In genomic region chr16:23482778-23483177, GRCh38 we compare ENCODE assay signal across 15 cellular contexts. TPM values are rescaled to one million over a fixed set of nuclear protein-coding genes. Genes with fewer than 3 reads are reported as not detected.
A peak's percentile ranks its signal among the peaks of the same experiment; 100 is the strongest.
DNase-seq lines count a peak whose midpoint lies in the region; ATAC-seq and TF ChIP-seq lines count a peak whose summit lies in the region.
"Had no signal": no experiment of that assay in that cellular context is flagged by ENCODE, and none has a peak within 500 bp of the region (broad histone marks: within the 10 kb centered on the region; RNA-seq: fewer than 3 reads in every experiment).

No MANE protein-coding gene starts in this region.

- ATAC-seq in IMR-90 (ENCODE audit: low read depth), result no peak
- ATAC-seq: lower lobe of right lung had no signal

- H2BK20ac ChIP-seq in IMR-90 (ENCODE audit: low read depth, low read length), result no peak overlapping the region

- no peaks in the 10 kb centered on the region for H3K27me3 Mint-ChIP-seq in activated CD4-positive, alpha-beta T cell treated with anti-CD3 and anti-CD28 coated beads, Interleukin-2, amount 10 ng/mL, durations not matched to agents 7 days and 5 days

- no peak overlapping the region for H2BK15ac ChIP-seq in IMR-90 (ENCODE audit: low read depth, low read length)

- no peak overlapping the region for H3K4me3 ChIP-seq in IMR-90 (ENCODE audit: insufficient read depth, low read depth, low read length)
- H3K4me3 ChIP-seq: lower lobe of right lung, Peyer's patch had no signal

- intact Hi-C loops in IMR-90 (cut with micrococcal nuclease), result no loop called here

- H3K4me1 Mint-ChIP-seq in activated CD4-positive, alpha-beta T cell treated with anti-CD3 and anti-CD28 coated beads, Interleukin-2, amount 10 ng/mL, durations not matched to agents 7 days and 5 days, result no peaks in the 10 kb centered on the region

- no peak overlapping the region for H2AK5ac ChIP-seq in IMR-90 (ENCODE audit: low read depth, low read length)

- H3K79me1 ChIP-seq in IMR-90 (ENCODE audit: low read depth in 1 of 2, low read length in 2 of 2), result peaks cover 0 to 2% of the 10 kb centered on the region in 2 experiments; a peak in 1 of 4 replicates

- dilution Hi-C loops in IMR-90 (cut with HindIII; ENCODE audit: low sequenced_read_pairs, unreplicated experiment), result no loop called here

- no peak for TF ChIP-seq RAD21 in IMR-90 (IDR thresholded peaks at IDR 0.05; ENCODE audit: low read length)

- no peaks in the 10 kb centered on the region for H4K20me1 ChIP-seq in IMR-90 (ENCODE audit: insufficient read depth, low read length)

- H3K18ac ChIP-seq in IMR-90 (ENCODE audit: low read depth, low read length), result no peak overlapping the region

- POLR2A ChIA-PET in activated CD4-positive, alpha-beta T cell treated with anti-CD3 and anti-CD28 coated beads, Interleukin-2, amount 10 ng/mL, durations not matched to agents 7 days and 5 days (lab: Charles Lee), result no interaction called here
- POLR2A ChIA-PET in IMR-90 (lab: Charles Lee; ENCODE audit: unreplicated experiment), result interaction anchor here (0.6 kb wide), 1 partner anchor 337 kb away, joined by 3 read pairs; no protein-coding TSS in a partner anchor

- CTCF ChIA-PET in activated CD4-positive, alpha-beta T cell treated with anti-CD3 and anti-CD28 coated beads, Interleukin-2, amount 10 ng/mL, durations not matched to agents 7 days and 5 days (lab: Charles Lee), result interaction anchor here (1.0 kb wide), 3 partner anchors 8 to 33 kb away, joined by 3 read pairs; no protein-coding TSS in a partner anchor
- CTCF ChIA-PET in IMR-90 (lab: Yijun Ruan, JAX), result interaction anchor here (0.6 kb wide), 1 partner anchor 16 kb away, joined by 3 read pairs; no protein-coding TSS in a partner anchor

- H3K4me3 Mint-ChIP-seq in activated CD4-positive, alpha-beta T cell treated with anti-CD3 and anti-CD28 coated beads, Interleukin-2, amount 10 ng/mL, durations not matched to agents 7 days and 5 days, result no peak overlapping the region
- H3K4me3 Mint-ChIP-seq: T-helper 1 cell treated with Interleukin-12 subunit alpha and Interleukin-12 subunit beta and Interleukin-4 antibody, amounts not matched to agents 30 μg/mL and 1 μg/mL, for 36 hours had no signal

- H3K9ac ChIP-seq in IMR-90 (ENCODE audit: low read depth, low read length), result no peak overlapping the region

- no peak overlapping the region for H2BK120ac ChIP-seq in IMR-90 (ENCODE audit: low read depth, low read length)

- H2BK5ac ChIP-seq in IMR-90 (ENCODE audit: low read depth, low read length, poor library complexity, severe bottlenecking), result no peak overlapping the region

- in situ Hi-C loops in IMR-90 (cut with MboI; ENCODE audit: low sequenced_read_pairs), result no loop called here

- peak overlapping the region; percentile 43 for H2AFZ ChIP-seq in IMR-90 (replicated peaks; ENCODE audit: low read length, poor library complexity)

- H3K23ac ChIP-seq in IMR-90 (ENCODE audit: low read depth, low read length), result no peak overlapping the region

- H3K9me3 Mint-ChIP-seq in activated CD4-positive, alpha-beta T cell treated with anti-CD3 and anti-CD28 coated beads, Interleukin-2, amount 10 ng/mL, durations not matched to agents 7 days and 5 days, result no peaks in the 10 kb centered on the region
- H3K9me3 Mint-ChIP-seq: T-helper 1 cell treated with Interleukin-12 subunit alpha and Interleukin-12 subunit beta and Interleukin-4 antibody, amounts not matched to agents 30 μg/mL and 1 μg/mL, for 36 hours had no signal

- no peak for TF ChIP-seq POLR2A in IMR-90 (IDR thresholded peaks at IDR 0.05; ENCODE audit: low read depth, low read length)

- no peak overlapping the region for H3K14ac ChIP-seq in IMR-90 (replicated peaks; ENCODE audit: low read depth, low read length)

- H2AK9ac ChIP-seq in IMR-90 (replicated peaks; ENCODE audit: low read depth, low read length, poor library complexity), result no peak overlapping the region

- no peak overlapping the region for H3K4me2 ChIP-seq in IMR-90 (ENCODE audit: low read depth, low read length)

- no peak for DNase-seq in activated CD4-positive, alpha-beta T cell treated with anti-CD3 and anti-CD28 coated beads, Interleukin-2, amount 10 ng/mL, durations not matched to agents 7 days and 5 days
- DNase-seq in activated CD4-positive, alpha-beta T cell treated with anti-CD3 and anti-CD28 coated beads for 1 hour, result no peak
- no peak for DNase-seq in IMR-90
- peak; percentile 29 for DNase-seq in activated gamma-delta T cell treated with Interleukin-2 at 50 U/mL for 16 hours
- DNase-seq in stimulated activated CD8-positive, alpha-beta memory T cell treated with anti-CD3 and anti-CD28 coated beads, Interleukin-4, amount 100 ng/mL, for 24 hours (ENCODE audit: low read depth), result peak; percentile 40
- no peak for DNase-seq in DMS53 (lab: John Stamatoyannopoulos, UW)
- DNase-seq in DMS 273 (lab: John Stamatoyannopoulos, UW; ENCODE audit: unreplicated experiment), result no peak
- DNase-seq in UCSD-AML1 (lab: John Stamatoyannopoulos, UW; ENCODE audit: unreplicated experiment), result no peak
- DNase-seq: 8988T, Kasumi-1, NCI-H187, NCI-H526, Peyer's patch had no signal

- H3K56ac ChIP-seq in IMR-90 (ENCODE audit: extremely low read depth, insufficient read depth, low read length), result no peak overlapping the region

- no peak overlapping the region for H4K91ac ChIP-seq in IMR-90 (ENCODE audit: insufficient read depth, low read depth, low read length)

- H4K8ac ChIP-seq in IMR-90 (ENCODE audit: low read depth in 2 of 2, low read length in 2 of 2), result no peak overlapping the region

- peaks cover 60% of the 10 kb centered on the region for H3K36me3 Mint-ChIP-seq in activated CD4-positive, alpha-beta T cell treated with anti-CD3 and anti-CD28 coated beads, Interleukin-2, amount 10 ng/mL, durations not matched to agents 7 days and 5 days (ENCODE audit: low read depth)

- no peak overlapping the region for H3K4ac ChIP-seq in IMR-90 (ENCODE audit: low read depth, low read length)

- no peaks in the 10 kb centered on the region for H3K4me1 ChIP-seq in IMR-90 (ENCODE audit: control insufficient read depth, insufficient read depth, low read length)
- H3K4me1 ChIP-seq: Peyer's patch had no signal

- no peak overlapping the region for H3K27ac ChIP-seq in IMR-90 (ENCODE audit: insufficient read depth, low read length)
- H3K27ac ChIP-seq: lower lobe of right lung, Peyer's patch had no signal

- no peaks in the 10 kb centered on the region for H3K27me3 ChIP-seq in IMR-90 (ENCODE audit: control insufficient read depth, insufficient read depth, low read length)
- H3K27me3 ChIP-seq: Peyer's patch had no signal

- BruUV-seq in IMR-90 (replicated peaks; lab: Mats Ljungman, UMichigan), result no TSS peak

- no peak overlapping the region for H4K5ac ChIP-seq in IMR-90 (ENCODE audit: low read depth, low read length)

- H3K27ac Mint-ChIP-seq in activated CD4-positive, alpha-beta T cell treated with anti-CD3 and anti-CD28 coated beads, Interleukin-2, amount 10 ng/mL, durations not matched to agents 7 days and 5 days, result peak overlapping the region; percentile 74
- H3K27ac Mint-ChIP-seq: T-helper 1 cell treated with Interleukin-12 subunit alpha and Interleukin-12 subunit beta and Interleukin-4 antibody, amounts not matched to agents 30 μg/mL and 1 μg/mL, for 36 hours had no signal

- no peaks in the 10 kb centered on the region for H3K9me3 ChIP-seq in IMR-90 (ENCODE audit: control insufficient read depth, insufficient read depth, low read length)
- H3K9me3 ChIP-seq: lower lobe of right lung, Peyer's patch had no signal

- TF ChIP-seq CTCF in IMR-90 (conservative IDR thresholded peaks at IDR 0.05; ENCODE audit: low read depth, low read length), result no peak

- WGBS in IMR-90 (ENCODE audit: extremely low coverage in 2 of 2, insufficient read length in 1 of 2), 2 experiments, result 85% methylated on average over 5 of the region's 14 CpGs; no CpG with 5 or more reads in 1 of the 2 experiments

- H3K36me3 ChIP-seq in IMR-90 (ENCODE audit: control insufficient read depth, insufficient read depth, low read length), result peaks cover 66% of the 10 kb centered on the region

- H3K9me1 ChIP-seq in IMR-90 (ENCODE audit: insufficient read depth, low read length), result 0 out of 2 replicates have a peak, but pooled peaks cover 5% of the 10 kb centered on the region

TF ChIP-seq in IMR-90, 13 proteins besides CTCF, POLR2A, EP300 and RAD21 (continues in another document):
- no peak for TF ChIP-seq USF2 (IDR thresholded peaks at IDR 0.05; ENCODE audit: low read depth, low read length)
- no peak for TF ChIP-seq NFE2L2 (IDR thresholded peaks at IDR 0.05; ENCODE audit: low read depth, low read length)
- TF ChIP-seq ELK1 (IDR thresholded peaks at IDR 0.05; ENCODE audit: borderline replicate concordance, low read depth, low read length), result no peak
- TF ChIP-seq MAZ (IDR thresholded peaks at IDR 0.05; ENCODE audit: borderline replicate concordance, low read depth, low read length), result no peak
- no peak for TF ChIP-seq BHLHE40 (IDR thresholded peaks at IDR 0.05; ENCODE audit: low read depth, low read length)

RNA-seq across cellular contexts. Expression of gene GGA2, which starts 27.5 kb away (rescaled TPM):
- total RNA-seq in activated CD4-positive, alpha-beta T cell treated with anti-CD3 and anti-CD28 coated beads, Interleukin-2, amount 10 ng/mL, durations not matched to agents 7 days and 5 days, result 100 to 1,000 TPM; 121 to 131 TPM
- 16.5 and 23.9 TPM in 2 replicates for total RNA-seq in IMR-90 (2012; rRNA removed)
- 24.6 and 30.1 TPM in 2 replicates for polyA plus RNA-seq in IMR-90 (2012; rRNA removed)
- polyA plus RNA-seq in IMR-90 (2012; cell fraction: cytosol; rRNA removed), result 10.5 and 11.2 TPM in 2 replicates
- polyA plus RNA-seq in IMR-90 (2012; cell fraction: nucleus; rRNA removed; ENCODE audit: low replicate concordance), result 35.3 and 69.6 TPM in 2 replicates

RNA-seq across cellular contexts. Expression of gene COG7, which starts 29.8 kb away (rescaled TPM):
- 10 to 100 TPM; 17.9 to 20.2 TPM for total RNA-seq in activated CD4-positive, alpha-beta T cell treated with anti-CD3 and anti-CD28 coated beads, Interleukin-2, amount 10 ng/mL, durations not matched to agents 7 days and 5 days
- total RNA-seq in IMR-90 (2012; rRNA removed), result 25.6 and 28.5 TPM in 2 replicates
- 43.7 and 49.2 TPM in 2 replicates for polyA plus RNA-seq in IMR-90 (2012; rRNA removed)
- polyA plus RNA-seq in IMR-90 (2012; cell fraction: cytosol; rRNA removed), result 22.4 and 39.2 TPM in 2 replicates
- 79.3 and 108 TPM in 2 replicates for polyA plus RNA-seq in IMR-90 (2012; cell fraction: nucleus; rRNA removed; ENCODE audit: low replicate concordance)

Comparison
In these comparisons a context has a peak if more than half of its experiments do, and no peak if none do; other contexts are left out.
1. DNase-seq: peak in activated gamma-delta T cell treated with Interleukin-2 at 50 U/mL for 16 hours (single experiment) and stimulated activated CD8-positive, alpha-beta memory T cell treated with anti-CD3 and anti-CD28 coated beads, Interleukin-4, amount 100 ng/mL, for 24 hours (single experiment); none in activated CD4-positive, alpha-beta T cell treated with anti-CD3 and anti-CD28 coated beads, Interleukin-2, amount 10 ng/mL, durations not matched to agents 7 days and 5 days (single experiment), activated CD4-positive, alpha-beta T cell treated with anti-CD3 and anti-CD28 coated beads for 1 hour (single experiment), IMR-90 (single experiment), DMS53 (single experiment), DMS 273 (single experiment) and UCSD-AML1 (single experiment).